In genomic region chr10:131886181-131886716, GRCh38 we compare ENCODE assay signal across 18 cellular contexts.
"Had no signal": no experiment of that assay in that cellular context is flagged by ENCODE, and none has a peak within 500 bp of the region (broad histone marks: within the 10 kb centered on the region; RNA-seq: fewer than 3 reads in every experiment).

No MANE protein-coding gene starts in this region.

- H3K4me1 Mint-ChIP-seq: memory B cell had no signal

- H3K4me3 Mint-ChIP-seq: activated naive CD8-positive, alpha-beta T cell treated with anti-CD3 and anti-CD28 coated beads for 36 hours; memory B cell; naive thymus-derived CD8-positive, alpha-beta T cell; WTC11 had no signal

- H3K9me3 ChIP-seq: body of pancreas, esophagus squamous epithelium, mucosa of descending colon had no signal

- H3K27ac ChIP-seq: body of pancreas, esophagus squamous epithelium had no signal

- DNase-seq: activated CD4-positive, alpha-beta T cell treated with anti-CD3 and anti-CD28 coated beads, Interleukin-2, amount 50 U/mL, for 4 hours; activated naive CD8-positive, alpha-beta T cell treated with anti-CD3 and anti-CD28 coated beads for 36 hours; activated T-cell treated with anti-CD3 and anti-CD28 coated beads, Interleukin-2, amount 50 U/mL, for 1 hour; body of pancreas; cortex of kidney; effector CD8-positive, alpha-beta T cell; esophagus squamous epithelium; kidney glomerular epithelial cell; left ventricle myocardium superior; mucosa of descending colon; naive thymus-derived CD8-positive, alpha-beta T cell; right cardiac atrium; small intestine; stimulated activated CD4-positive, alpha-beta T cell treated with anti-CD3 and anti-CD28 coated beads, Interleukin-4, amount 100 ng/mL, for 4 hours; stimulated activated naive CD8-positive, alpha-beta T cell treated with anti-CD3 and anti-CD28 coated beads, Interleukin-15, Interleukin-2, amounts not matched to agents 100 U/mL and 50 U/mL, for 24 hours; trophoblast cell had no signal

- H3K36me3 ChIP-seq: esophagus squamous epithelium had no signal

- H3K9me3 Mint-ChIP-seq: activated naive CD8-positive, alpha-beta T cell treated with anti-CD3 and anti-CD28 coated beads for 36 hours; memory B cell had no signal

- H3K4me3 ChIP-seq: body of pancreas, esophagus squamous epithelium, mucosa of descending colon had no signal

- H3K36me3 Mint-ChIP-seq: activated naive CD8-positive, alpha-beta T cell treated with anti-CD3 and anti-CD28 coated beads for 36 hours; memory B cell; naive thymus-derived CD8-positive, alpha-beta T cell; WTC11 had no signal

- H3K27ac Mint-ChIP-seq: activated naive CD8-positive, alpha-beta T cell treated with anti-CD3 and anti-CD28 coated beads for 36 hours; memory B cell; WTC11 had no signal

- H3K27me3 Mint-ChIP-seq: activated naive CD8-positive, alpha-beta T cell treated with anti-CD3 and anti-CD28 coated beads for 36 hours had no signal
